Comparison of ENCODE assay signal across 10 cellular contexts in the genomic region with DNA sequence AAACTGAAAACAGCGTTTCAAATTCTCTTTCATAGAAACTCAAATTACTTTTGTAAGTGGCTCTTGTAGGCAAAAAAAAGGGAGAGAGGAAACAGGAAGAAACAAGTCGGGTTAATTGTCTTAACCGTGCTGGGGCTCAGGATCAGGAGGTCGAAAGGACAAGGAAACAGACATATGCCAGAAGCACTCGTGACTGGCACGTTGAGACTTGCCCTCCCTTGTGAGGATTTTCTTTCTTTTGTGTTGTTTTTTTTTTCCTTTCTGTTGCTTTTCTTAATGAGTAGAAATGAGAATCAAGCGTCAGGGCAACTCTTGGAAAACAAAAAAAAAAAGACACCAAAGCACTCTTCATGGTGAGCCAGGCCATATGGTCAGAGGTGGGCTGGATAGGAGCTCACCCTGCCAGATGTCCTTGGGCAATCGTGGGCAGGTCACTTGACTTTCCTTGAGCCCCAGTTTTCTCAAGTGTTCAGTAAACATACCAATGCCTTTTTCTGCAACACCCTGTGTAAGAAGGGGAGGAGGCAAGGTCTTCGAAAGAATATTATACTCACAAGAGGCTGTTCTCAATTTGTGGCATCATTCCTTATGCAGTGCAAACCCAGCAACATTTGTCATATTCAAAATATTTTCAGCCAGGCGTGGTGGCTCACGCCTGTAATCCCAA. TPM values are rescaled to one million over a fixed set of nuclear protein-coding genes. Genes with fewer than 3 reads are reported as not detected.
DNase-seq lines count a peak whose midpoint lies in the region; ATAC-seq, FAIRE-seq and TF ChIP-seq lines count a peak whose summit lies in the region.
"Had no signal": no experiment of that assay in that cellular context is flagged by ENCODE, and none has a peak within 500 bp of the region (broad histone marks: within the 10 kb centered on the region; RNA-seq: fewer than 3 reads in every experiment).

No MANE protein-coding gene starts in this region.

- H3K9me3 ChIP-seq in HepG2 (ENCODE audit: low read length), result peaks cover 4% of the 10 kb centered on the region; the same call in 1 of the 2 replicates

- H3K36me3 Mint-ChIP-seq in MCF 10A (ENCODE audit: insufficient read depth, unreplicated experiment), result no peaks in the 10 kb centered on the region
- peaks cover 17% of the 10 kb centered on the region for H3K36me3 Mint-ChIP-seq in type B pancreatic cell

- H3K9ac ChIP-seq in HepG2 (ENCODE audit: insufficient read depth, low read depth, low read length), result no peak overlapping the region

- WGBS in HepG2 (ENCODE audit: low lambda C conversion rate), result 37% methylated on average over 11 of the region's 11 CpGs

- no peak overlapping the region for H3K4me3 ChIP-seq in HepG2 (replicated peaks in 1 of 3; ENCODE audit: insufficient read depth in 1 of 3, low read depth in 2 of 3, low read length in 3 of 3)

- FAIRE-seq in HepG2 (lab: Jason Lieb, UNC), result no peak
- FAIRE-seq: A204.1 had no signal

- H3K4me1 ChIP-seq in HepG2 (ENCODE audit: insufficient read depth, low read length), result peaks cover 18% of the 10 kb centered on the region

- H3K4me3 Mint-ChIP-seq in MCF 10A (ENCODE audit: unreplicated experiment) (peak overlapping the region; percentile 62), type B pancreatic cell (peak overlapping the region; percentile 54)
- H3K4me3 Mint-ChIP-seq: activated T-helper 1 cell treated with anti-CD3 and anti-CD28 coated beads, Interleukin-12 subunit alpha, Interleukin-12 subunit beta, Interleukin-2, Interleukin-4 antibody, amounts not matched to agents 30 ng/mL and 10 ng/mL and 1 ng/mL, durations not matched to agents 14 hours and 24 hours and 36 hours had no signal

- no peaks in the 10 kb centered on the region for H3K9me3 Mint-ChIP-seq in MCF 10A (ENCODE audit: unreplicated experiment)
- peaks cover 9% of the 10 kb centered on the region for H3K9me3 Mint-ChIP-seq in type B pancreatic cell
- H3K9me3 Mint-ChIP-seq: activated T-helper 1 cell treated with anti-CD3 and anti-CD28 coated beads, Interleukin-12 subunit alpha, Interleukin-12 subunit beta, Interleukin-2, Interleukin-4 antibody, amounts not matched to agents 30 ng/mL and 10 ng/mL and 1 ng/mL, durations not matched to agents 14 hours and 24 hours and 36 hours had no signal

- peak overlapping the region; percentile 21 for H3K4me2 ChIP-seq in HepG2 (ENCODE audit: low read depth, low read length)

- H3K27ac ChIP-seq in HepG2 (ENCODE audit: extremely low read length, insufficient read depth, low read length), result no peak overlapping the region

- no peaks in the 10 kb centered on the region for H3K27me3 ChIP-seq in HepG2 (ENCODE audit: control insufficient read depth in 1 of 2, insufficient read depth in 2 of 2, low read length in 2 of 2)

- intact Hi-C loops in MCF 10A (cut with micrococcal nuclease) (no loop called here), HepG2 (cut with micrococcal nuclease; ENCODE audit: unreplicated experiment) (no loop called here), head of caudate nucleus (cut with DNase I) (no loop called here)

- no peaks in the 10 kb centered on the region for H3K79me2 ChIP-seq in HepG2 (ENCODE audit: insufficient read depth, low read length)

- CTCF ChIA-PET in MCF 10A (lab: Yijun Ruan, JAX), result interaction anchor here (0.6 to 2.0 kb wide), 4 partner anchors 16 to 148 kb away, joined by 3 to 7 read pairs (median 4); a partner anchor contains a TSS
- CTCF ChIA-PET in HepG2 (lab: Yijun Ruan, JAX; ENCODE audit: low intra/inter-chr PET ratio, low total read pairs), result no interaction called here

- ATAC-seq in HepG2 (peak; percentile 56), GM18858 (IDR thresholded peaks at IDR 0.05; ENCODE audit: unreplicated experiment) (no peak)

- H2AFZ ChIP-seq in HepG2 (ENCODE audit: low read length), result peak overlapping the region; percentile 67

- peaks cover 18% of the 10 kb centered on the region for H3K4me1 Mint-ChIP-seq in MCF 10A (ENCODE audit: insufficient read depth, unreplicated experiment)
- peaks cover 21% of the 10 kb centered on the region for H3K4me1 Mint-ChIP-seq in type B pancreatic cell (ENCODE audit: unreplicated experiment)

- TF ChIP-seq CTCF in MCF 10A (IDR thresholded peaks at IDR 0.05; ENCODE audit: unreplicated experiment), result no peak
- no peak for TF ChIP-seq CTCF in HepG2 (CRISPR knock-in tag; IDR thresholded peaks at IDR 0.05)
- no peak for TF ChIP-seq CTCF in type B pancreatic cell (conservative IDR thresholded peaks at IDR 0.05)

- no peaks in the 10 kb centered on the region for H4K20me1 ChIP-seq in HepG2 (ENCODE audit: insufficient read depth, low read length)

- in situ Hi-C loops in HepG2 (cut with HindIII; ENCODE audit: extremely low pct_ligation_motif_present, low pct_unique_long_range_greater_than_20kb), result no loop called here

- peak overlapping the region; percentile 86 for H3K27ac Mint-ChIP-seq in MCF 10A (ENCODE audit: low read depth, unreplicated experiment)
- H3K27ac Mint-ChIP-seq in type B pancreatic cell, result peak overlapping the region; percentile 84
- H3K27ac Mint-ChIP-seq: activated T-helper 1 cell treated with anti-CD3 and anti-CD28 coated beads, Interleukin-12 subunit alpha, Interleukin-12 subunit beta, Interleukin-2, Interleukin-4 antibody, amounts not matched to agents 30 ng/mL and 10 ng/mL and 1 ng/mL, durations not matched to agents 14 hours and 24 hours and 36 hours had no signal

- TF ChIP-seq EP300 in HepG2 (IDR thresholded peaks at IDR 0.05; ENCODE audit: low read depth in 2 of 2, low read length in 2 of 2) (no peak), HepG2 (CRISPR knock-in tag; IDR thresholded peaks at IDR 0.05; ENCODE audit: borderline replicate concordance) (no peak)

- peaks cover 4 to 11% of the 10 kb centered on the region in 2 experiments; a peak in 3 of 5 replicates for H3K36me3 ChIP-seq in HepG2 (replicated peaks in 1 of 2; ENCODE audit: control insufficient read depth in 1 of 2, insufficient read depth in 2 of 2, low read length in 2 of 2)

- no peak for TF ChIP-seq POLR2A in HepG2 (IDR thresholded peaks at IDR 0.05; ENCODE audit: insufficient read depth in 1 of 2, low read depth in 2 of 2, low read length in 2 of 2)

- no peaks in the 10 kb centered on the region for H3K27me3 Mint-ChIP-seq in MCF 10A (ENCODE audit: insufficient read depth, unreplicated experiment)
- H3K27me3 Mint-ChIP-seq in type B pancreatic cell, result no peaks in the 10 kb centered on the region

- BruUV-seq in MCF 10A (replicated peaks; lab: Mats Ljungman, UMichigan), result no TSS peak
- no TSS peak for BruUV-seq in HepG2 (replicated peaks; lab: Mats Ljungman, UMichigan)

- DNase-seq in NCI-H1417 (lab: John Stamatoyannopoulos, UW) (peak; percentile 33 to 70 (median 55)), NCI-H1417 treated with DMSO at 0.1 percent for 48 hours (lab: John Stamatoyannopoulos, UW) (no peak), MCF 10A (ENCODE audit: unreplicated experiment) (peak; percentile 84), HepG2 (ENCODE audit: low spot score) (no peak), type B pancreatic cell (ENCODE audit: extremely low spot score, unreplicated experiment) (no peak), head of caudate nucleus (no peak)
- no peak for DNase-seq in activated CD4-positive, alpha-beta T cell treated with anti-CD3 and anti-CD28 coated beads for 1 hour

- TF ChIP-seq RAD21 in HepG2 (CRISPR knock-in tag; IDR thresholded peaks at IDR 0.05), result no peak

- POLR2A ChIA-PET in MCF 10A (lab: Yijun Ruan, JAX) (interaction anchor here (1.5 to 1.7 kb wide), 2 partner anchors 17 to 136 kb away, joined by 4 to 5 read pairs; no protein-coding TSS in a partner anchor), HepG2 (lab: Yijun Ruan, JAX) (interaction anchor here (0.7 kb wide), 1 partner anchor 147 kb away, joined by 3 read pairs; no protein-coding TSS in a partner anchor)

TF ChIP-seq in HepG2, 621 proteins besides CTCF, POLR2A, EP300 and RAD21 (continues in another document):
- TF ChIP-seq, protein P1, sequence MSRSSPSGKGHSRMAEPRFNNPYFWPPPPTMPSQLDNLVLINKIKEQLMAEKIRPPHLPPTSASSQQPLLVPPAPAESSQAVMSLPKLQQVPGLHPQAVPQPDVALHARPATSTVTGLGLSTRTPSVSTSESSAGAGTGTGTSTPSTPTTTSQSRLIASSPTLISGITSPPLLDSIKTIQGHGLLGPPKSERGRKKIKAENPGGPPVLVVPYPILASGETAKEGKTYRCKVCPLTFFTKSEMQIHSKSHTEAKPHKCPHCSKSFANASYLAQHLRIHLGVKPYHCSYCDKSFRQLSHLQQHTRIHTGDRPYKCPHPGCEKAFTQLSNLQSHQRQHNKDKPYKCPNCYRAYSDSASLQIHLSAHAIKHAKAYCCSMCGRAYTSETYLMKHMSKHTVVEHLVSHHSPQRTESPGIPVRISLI (CRISPR knock-in tag; IDR thresholded peaks at IDR 0.05; ENCODE audit: borderline replicate concordance), result 0 out of 2 replicates have a peak, but pooled peaks have one; percentile 3

RNA-seq across cellular contexts. Expression of a gene that starts 23.0 kb away (rescaled TPM):
- total RNA-seq in MCF 10A (2022), result 29.1 and 39.2 TPM in 2 replicates
- 9.9 and 15.1 TPM in 2 replicates for total RNA-seq in HepG2 (2016; rRNA removed; fragmentation: Illumina TruSeq; extraction: Trizol)
- total RNA-seq in HepG2 (2016; cell fraction: cytosol; rRNA removed; fragmentation: Illumina TruSeq; extraction: Trizol; ENCODE audit: low read depth), result 8.3 and 8.9 TPM in 2 replicates
- total RNA-seq in HepG2 (2016; cell fraction: insoluble cytoplasmic fraction; rRNA removed; fragmentation: Illumina TruSeq; extraction: Trizol), result 9.2 and 15.1 TPM in 2 replicates
- 6.2 and 6.3 TPM in 2 replicates for total RNA-seq in HepG2 (2016; cell fraction: membrane; rRNA removed; fragmentation: Illumina TruSeq; extraction: Trizol)
- 24.1 and 32.0 TPM in 2 replicates for total RNA-seq in HepG2 (2016; cell fraction: nucleus; rRNA removed; fragmentation: Illumina TruSeq; extraction: Trizol)
- 13.0 and 16.2 TPM in 2 replicates for polyA plus RNA-seq in HepG2 (2011; rRNA removed)
- 5.4 and 9.6 TPM in 2 replicates for polyA plus RNA-seq in HepG2 (2011; cell fraction: cytosol; rRNA removed)
- 17.3 TPM in 2 replicates for polyA plus RNA-seq in HepG2 (2011; cell fraction: nucleus; rRNA removed)
- polyA plus RNA-seq in HepG2 (2012), result 16.5 and 25.6 TPM in 2 replicates
- polyA plus RNA-seq in HepG2 (2016; cell fraction: cytosol; fragmentation: Illumina TruSeq; extraction: Trizol; ENCODE audit: low read depth), result 0.47 and 0.84 TPM in 2 replicates
- polyA plus RNA-seq in HepG2 (2016; cell fraction: insoluble cytoplasmic fraction; fragmentation: Illumina TruSeq; extraction: Trizol; ENCODE audit: low read depth), result 7.1 and 8.1 TPM in 2 replicates
- polyA plus RNA-seq in HepG2 (2016; cell fraction: membrane; fragmentation: Illumina TruSeq; extraction: Trizol; ENCODE audit: low read depth), result 1.6 and 2.5 TPM in 2 replicates
- polyA plus RNA-seq in HepG2 (2016; cell fraction: nucleus; fragmentation: Illumina TruSeq; extraction: Trizol; ENCODE audit: insufficient read depth, low read depth), result 33.9 and 34.2 TPM in 2 replicates
- polyA minus RNA-seq in HepG2 (2011; rRNA and poly(A)+ RNA removed; ENCODE audit: low replicate concordance), result 2.3 and 9.3 TPM in 2 replicates
- 21.9 and 33.0 TPM in 2 replicates for polyA minus RNA-seq in HepG2 (2011; cell fraction: cytosol; rRNA and poly(A)+ RNA removed)
- polyA minus RNA-seq in HepG2 (2011; cell fraction: nucleus; rRNA and poly(A)+ RNA removed), result 24.2 and 24.7 TPM in 2 replicates
- 15.5 and 27.2 TPM in 2 replicates for total RNA-seq in type B pancreatic cell (ENCODE audit: low replicate concordance)

Comparison
In these comparisons a context has a peak if more than half of its experiments do, and no peak if none do; other contexts are left out.
1. DNase-seq: peak in NCI-H1417 (3 of 3) and MCF 10A (single experiment); none in NCI-H1417 treated with DMSO at 0.1 percent for 48 hours (single experiment), HepG2 (single experiment), type B pancreatic cell (single experiment), activated CD4-positive, alpha-beta T cell treated with anti-CD3 and anti-CD28 coated beads for 1 hour (single experiment) and head of caudate nucleus (0 of 42).